In genomic region chr2:199018826-199019225, GRCh38 we compare ENCODE assay signal across 25 cellular contexts.
"Had no signal": no experiment of that assay in that cellular context is flagged by ENCODE, and none has a peak within 500 bp of the region (broad histone marks: within the 10 kb centered on the region; RNA-seq: fewer than 3 reads in every experiment).

No MANE protein-coding gene starts in this region.

- DNase-seq: activated CD4-positive, alpha-beta T cell treated with anti-CD3 and anti-CD28 coated beads for 1 hour; activated CD4-positive, alpha-beta T cell treated with anti-CD3 and anti-CD28 coated beads, Interleukin-2, amount 50 U/mL, for 1 hour; activated CD8-positive, alpha-beta T cell treated with anti-CD3 and anti-CD28 coated beads, Interleukin-2, amount 10 ng/mL, durations not matched to agents 7 days and 5 days; activated gamma-delta T cell; activated naive CD4-positive, alpha-beta T cell treated with anti-CD3 and anti-CD28 coated beads, Interleukin-2, amount 50 U/mL, for 16 hours; activated naive CD8-positive, alpha-beta T cell treated with anti-CD3 and anti-CD28 coated beads, Interleukin-2, amount 50 U/mL, for 24 hours; anterior cingulate cortex; brain microvascular endothelial cell; caudate nucleus; dermis blood vessel endothelial cell; effector CD8-positive, alpha-beta T cell; head of caudate nucleus; hypothalamus; left cardiac atrium; midbrain; pancreas; small intestine; stimulated activated naive B cell treated with anti-CD40 and anti-IgM and Interleukin-4, amounts not matched to agents 10 μg/mL and 1 μg/mL and 100 μg/mL, for 72 hours; testis; uterus had no signal

- H3K36me3 Mint-ChIP-seq: natural killer cell treated with Interleukin-12 subunit alpha and Interleukin-12 subunit beta and Interleukin-15 and Interleukin-18, amount 100 ng/mL, for 72 hours; stimulated activated naive B cell treated with anti-CD40 and anti-IgM and Interleukin-4, amounts not matched to agents 10 μg/mL and 1 μg/mL and 100 μg/mL, for 72 hours had no signal

- H3K4me3 Mint-ChIP-seq: activated CD8-positive, alpha-beta T cell treated with anti-CD3 and anti-CD28 coated beads, Interleukin-2, amount 10 ng/mL, durations not matched to agents 7 days and 5 days; activated naive CD8-positive, alpha-beta T cell treated with anti-CD3 and anti-CD28 coated beads, Interleukin-2, amount 50 U/mL, for 24 hours; activated T-helper 1 cell treated with anti-CD3 and anti-CD28 coated beads, Interleukin-12 subunit alpha, Interleukin-12 subunit beta, Interleukin-2, Interleukin-4 antibody, amounts not matched to agents 30 ng/mL and 10 ng/mL and 1 ng/mL, durations not matched to agents 14 hours and 24 hours and 36 hours; natural killer cell treated with Interleukin-12 subunit alpha and Interleukin-12 subunit beta and Interleukin-15 and Interleukin-18, amount 100 ng/mL, for 72 hours; stimulated activated naive B cell treated with anti-CD40 and anti-IgM and Interleukin-4, amounts not matched to agents 10 μg/mL and 1 μg/mL and 100 μg/mL, for 72 hours had no signal

- ATAC-seq: activated CD8-positive, alpha-beta T cell treated with anti-CD3 and anti-CD28 coated beads, Interleukin-2, amount 10 ng/mL, durations not matched to agents 7 days and 5 days; activated naive CD8-positive, alpha-beta T cell treated with anti-CD3 and anti-CD28 coated beads, Interleukin-2, amount 50 U/mL, for 24 hours; gastroesophageal sphincter; left cardiac atrium; natural killer cell treated with Interleukin-12 subunit alpha and Interleukin-12 subunit beta and Interleukin-15 and Interleukin-18, amount 100 ng/mL, for 72 hours; pancreas; sciatic nerve; stimulated activated naive B cell treated with anti-CD40 and anti-IgM and Interleukin-4, amounts not matched to agents 10 μg/mL and 1 μg/mL and 100 μg/mL, for 72 hours had no signal

- H3K27ac ChIP-seq: brain microvascular endothelial cell, gastroesophageal sphincter, neutrophil, pancreas, testis, uterus had no signal

- H3K9me3 Mint-ChIP-seq: activated naive CD8-positive, alpha-beta T cell treated with anti-CD3 and anti-CD28 coated beads, Interleukin-2, amount 50 U/mL, for 24 hours; activated T-helper 1 cell treated with anti-CD3 and anti-CD28 coated beads, Interleukin-12 subunit alpha, Interleukin-12 subunit beta, Interleukin-2, Interleukin-4 antibody, amounts not matched to agents 30 ng/mL and 10 ng/mL and 1 ng/mL, durations not matched to agents 14 hours and 24 hours and 36 hours; stimulated activated naive B cell treated with anti-CD40 and anti-IgM and Interleukin-4, amounts not matched to agents 10 μg/mL and 1 μg/mL and 100 μg/mL, for 72 hours had no signal

- H3K27me3 ChIP-seq: brain microvascular endothelial cell, gastroesophageal sphincter, neutrophil, pancreas, testis had no signal

- H3K9me3 ChIP-seq: gastroesophageal sphincter, neutrophil, pancreas, testis, uterus had no signal

- H3K27ac Mint-ChIP-seq: activated CD8-positive, alpha-beta T cell treated with anti-CD3 and anti-CD28 coated beads, Interleukin-2, amount 10 ng/mL, durations not matched to agents 7 days and 5 days; activated naive CD8-positive, alpha-beta T cell treated with anti-CD3 and anti-CD28 coated beads, Interleukin-2, amount 50 U/mL, for 24 hours; activated T-helper 1 cell treated with anti-CD3 and anti-CD28 coated beads, Interleukin-12 subunit alpha, Interleukin-12 subunit beta, Interleukin-2, Interleukin-4 antibody, amounts not matched to agents 30 ng/mL and 10 ng/mL and 1 ng/mL, durations not matched to agents 14 hours and 24 hours and 36 hours; natural killer cell treated with Interleukin-12 subunit alpha and Interleukin-12 subunit beta and Interleukin-15 and Interleukin-18, amount 100 ng/mL, for 72 hours; stimulated activated naive B cell treated with anti-CD40 and anti-IgM and Interleukin-4, amounts not matched to agents 10 μg/mL and 1 μg/mL and 100 μg/mL, for 72 hours had no signal

- H3K36me3 ChIP-seq: brain microvascular endothelial cell, gastroesophageal sphincter, neutrophil, pancreas, uterus had no signal

- H3K4me1 ChIP-seq: gastroesophageal sphincter, pancreas, testis, uterus had no signal

- H3K4me1 Mint-ChIP-seq: activated naive CD8-positive, alpha-beta T cell treated with anti-CD3 and anti-CD28 coated beads, Interleukin-2, amount 50 U/mL, for 24 hours; stimulated activated naive B cell treated with anti-CD40 and anti-IgM and Interleukin-4, amounts not matched to agents 10 μg/mL and 1 μg/mL and 100 μg/mL, for 72 hours had no signal

- H3K27me3 Mint-ChIP-seq: activated naive CD8-positive, alpha-beta T cell treated with anti-CD3 and anti-CD28 coated beads, Interleukin-2, amount 50 U/mL, for 24 hours; natural killer cell treated with Interleukin-12 subunit alpha and Interleukin-12 subunit beta and Interleukin-15 and Interleukin-18, amount 100 ng/mL, for 72 hours; stimulated activated naive B cell treated with anti-CD40 and anti-IgM and Interleukin-4, amounts not matched to agents 10 μg/mL and 1 μg/mL and 100 μg/mL, for 72 hours had no signal

- H3K4me3 ChIP-seq: gastroesophageal sphincter, pancreas, testis, uterus had no signal
